Comparison of ENCODE assay signal across 22 cellular contexts in the genomic region with DNA sequence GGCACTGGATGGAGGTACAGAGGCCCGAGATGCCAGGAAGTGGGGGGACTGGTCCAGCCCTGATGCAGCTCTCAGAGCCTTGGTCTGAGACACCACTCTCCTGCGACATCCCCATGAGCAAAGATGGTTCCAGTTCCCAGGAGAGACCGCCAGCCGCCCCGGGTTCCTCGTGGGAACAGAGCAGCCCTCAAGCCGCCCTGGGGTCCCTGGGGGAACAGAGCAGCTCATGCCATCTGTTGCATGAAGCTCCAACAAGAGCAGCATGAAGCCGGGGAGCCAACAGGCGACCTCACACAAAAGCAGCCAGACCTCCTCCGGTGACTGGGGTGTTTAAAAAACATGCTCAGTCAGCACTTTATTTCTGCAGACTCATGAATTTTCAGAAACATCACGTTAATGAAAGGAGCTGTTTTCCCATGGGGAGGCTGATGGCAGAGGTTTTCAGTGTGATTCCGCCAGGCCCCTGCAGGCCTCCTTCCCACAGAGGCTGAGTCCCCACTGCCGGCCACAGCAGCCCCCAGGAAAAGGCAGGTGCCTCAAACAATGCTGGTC. TPM values are rescaled to one million over a fixed set of nuclear protein-coding genes. Genes with fewer than 3 reads are reported as not detected.
A peak's percentile ranks its signal among the peaks of the same experiment; 100 is the strongest.
DNase-seq lines count a peak whose midpoint lies in the region; ATAC-seq, FAIRE-seq and TF ChIP-seq lines count a peak whose summit lies in the region.
"Had no signal": no experiment of that assay in that cellular context is flagged by ENCODE, and none has a peak within 500 bp of the region (broad histone marks: within the 10 kb centered on the region; RNA-seq: fewer than 3 reads in every experiment).

No MANE protein-coding gene starts in this region.

- CTCF ChIA-PET in HepG2 (lab: Yijun Ruan, JAX; ENCODE audit: low intra/inter-chr PET ratio, low total read pairs): no interaction called here

- no peak for TF ChIP-seq CTCF in HepG2 (CRISPR knock-in tag; IDR thresholded peaks at IDR 0.05)
- TF ChIP-seq CTCF in right lobe of liver (IDR thresholded peaks at IDR 0.05): no peak

- TF ChIP-seq EP300 in HepG2 (IDR thresholded peaks at IDR 0.05; ENCODE audit: low read depth in 2 of 2, low read length in 2 of 2): no peak
- TF ChIP-seq EP300 in HepG2 (CRISPR knock-in tag; IDR thresholded peaks at IDR 0.05; ENCODE audit: borderline replicate concordance): no peak

- 33% methylated on average over 3 of the region's 13 CpGs for WGBS in HepG2 (ENCODE audit: low lambda C conversion rate)
- WGBS in right lobe of liver (ENCODE audit: insufficient coverage, low coverage, low lambda C conversion rate, missing lambda C conversion rate): no CpG with 5 or more reads among the region's 13 CpGs

- no peak overlapping the region for H3K4me3 ChIP-seq in HepG2 (replicated peaks in 1 of 3; ENCODE audit: insufficient read depth in 1 of 3, low read depth in 2 of 3, low read length in 3 of 3)
- no peak overlapping the region for H3K4me3 ChIP-seq in right lobe of liver
- H3K4me3 ChIP-seq: HAP-1, Peyer's patch had no signal

- H3K27ac ChIP-seq in HepG2 (ENCODE audit: extremely low read length, insufficient read depth, low read length): no peak overlapping the region
- H3K27ac ChIP-seq in right lobe of liver: no peak overlapping the region
- H3K27ac ChIP-seq: Peyer's patch had no signal

- no peaks in the 10 kb centered on the region for H3K36me3 ChIP-seq in HepG2 (replicated peaks in 1 of 2; ENCODE audit: control insufficient read depth in 1 of 2, insufficient read depth in 2 of 2, low read length in 2 of 2)
- H3K36me3 ChIP-seq in right lobe of liver: no peaks in the 10 kb centered on the region
- H3K36me3 ChIP-seq: HAP-1, Peyer's patch had no signal

- no peaks in the 10 kb centered on the region; the same call in 1 of the 2 replicates for H4K20me1 ChIP-seq in HepG2 (ENCODE audit: insufficient read depth, low read length)

- no peaks in the 10 kb centered on the region for H3K4me1 ChIP-seq in HepG2 (ENCODE audit: insufficient read depth, low read length)
- H3K4me1 ChIP-seq in right lobe of liver: no peaks in the 10 kb centered on the region
- H3K4me1 ChIP-seq: HAP-1, Peyer's patch had no signal

- in situ Hi-C loops in HepG2 (cut with HindIII; ENCODE audit: extremely low pct_ligation_motif_present, low pct_unique_long_range_greater_than_20kb): no loop called here

- peaks cover 18 to 76% of the 10 kb centered on the region in 2 experiments for H3K27me3 ChIP-seq in HepG2 (ENCODE audit: control insufficient read depth in 1 of 2, insufficient read depth in 2 of 2, low read length in 2 of 2)
- no peaks in the 10 kb centered on the region for H3K27me3 ChIP-seq in right lobe of liver
- H3K27me3 ChIP-seq: Peyer's patch had no signal

- no peak overlapping the region for H3K4me2 ChIP-seq in HepG2 (ENCODE audit: low read depth, low read length)

- no peak for FAIRE-seq in HepG2 (lab: Jason Lieb, UNC)
- FAIRE-seq: A204.1, D721Med had no signal

- TF ChIP-seq POLR2A in HepG2 (IDR thresholded peaks at IDR 0.05; ENCODE audit: insufficient read depth in 1 of 2, low read depth in 2 of 2, low read length in 2 of 2) (no peak), right lobe of liver (IDR thresholded peaks at IDR 0.05) (no peak)

- TF ChIP-seq RAD21 in HepG2 (CRISPR knock-in tag; IDR thresholded peaks at IDR 0.05): no peak

- DNase-seq in HepG2 (ENCODE audit: low spot score) (no peak), right lobe of liver (no peak), NCI-H1436 (lab: John Stamatoyannopoulos, UW) (peak; percentile 72), RPMI8226 (peak; percentile 55), SHP77 treated with DMSO at 0.1 percent for 48 hours (lab: John Stamatoyannopoulos, UW) (no peak), OCI-M2 (lab: John Stamatoyannopoulos, UW; ENCODE audit: unreplicated experiment) (no peak)
- no peak for DNase-seq in stimulated activated CD4-positive, alpha-beta T cell treated with anti-CD3 and anti-CD28 coated beads, Interleukin-15, amount 100 ng/mL, for 24 hours
- DNase-seq: C1 segment of cervical spinal cord; CD8-positive, alpha-beta memory T cell; DND-41; KBM-7; NCI-H1105 treated with DMSO at 0.1 percent for 48 hours; NCI-H1930; Peyer's patch; SHP77; T-helper 1 cell; T-helper 9 cell had no signal

- H3K9ac ChIP-seq in HepG2 (ENCODE audit: insufficient read depth, low read depth, low read length): no peak overlapping the region

- H2AFZ ChIP-seq in HepG2 (ENCODE audit: low read length): no peak overlapping the region

- intact Hi-C loops in HepG2 (cut with micrococcal nuclease; ENCODE audit: unreplicated experiment): no loop called here
- intact Hi-C loops in right lobe of liver (cut with DNase I): no loop called here

- ATAC-seq in HepG2: no peak
- no peak for ATAC-seq in right lobe of liver

- no peaks in the 10 kb centered on the region for H3K79me2 ChIP-seq in HepG2 (ENCODE audit: insufficient read depth, low read length)

- POLR2A ChIA-PET in HepG2 (lab: Yijun Ruan, JAX): no interaction called here

- no TSS peak for BruUV-seq in HepG2 (replicated peaks; lab: Mats Ljungman, UMichigan)

- H3K9me3 ChIP-seq in HepG2 (ENCODE audit: low read length): no peaks in the 10 kb centered on the region
- no peaks in the 10 kb centered on the region for H3K9me3 ChIP-seq in right lobe of liver

TF ChIP-seq in HepG2, 621 proteins besides CTCF, POLR2A, EP300 and RAD21:
- TF ChIP-seq ZNF496 (CRISPR knock-in tag; IDR thresholded peaks at IDR 0.05; ENCODE audit: insufficient replicate concordance): no peak
- TF ChIP-seq ZBTB38 (CRISPR knock-in tag; IDR thresholded peaks at IDR 0.05): no peak
- 0 out of 2 replicates have a peak, but pooled peaks have one; percentile 20 for TF ChIP-seq MAFG (CRISPR knock-in tag; IDR thresholded peaks at IDR 0.05)
- peak; percentile 99 for TF ChIP-seq MAFK (conservative IDR thresholded peaks at IDR 0.05 in 1 of 2, IDR thresholded peaks at IDR 0.05 in 1 of 2; ENCODE audit: low read length in 2 of 2)
- peak; percentile 26; the same call in 1 of the 2 replicates for TF ChIP-seq RFX5 (IDR thresholded peaks at IDR 0.05; ENCODE audit: low read depth, low read length)
- TF ChIP-seq MAFF (IDR thresholded peaks at IDR 0.05; ENCODE audit: low read depth, low read length): peak; percentile 99
- TF ChIP-seq ZNF484 (CRISPR knock-in tag; IDR thresholded peaks at IDR 0.05; ENCODE audit: borderline replicate concordance, low read depth): no peak
- TF ChIP-seq NR1H2 (CRISPR knock-in tag; IDR thresholded peaks at IDR 0.05; ENCODE audit: borderline replicate concordance, low read depth): no peak
- no peak for TF ChIP-seq POLR2AphosphoS5 (IDR thresholded peaks at IDR 0.05; ENCODE audit: low read depth, low read length)

RNA-seq across cellular contexts. Expression of a gene that starts 6.2 kb away (rescaled TPM):
- total RNA-seq in HepG2 (2016; rRNA removed; fragmentation: Illumina TruSeq; extraction: Trizol): not detected in 2 replicates
- total RNA-seq in HepG2 (2016; cell fraction: cytosol; rRNA removed; fragmentation: Illumina TruSeq; extraction: Trizol; ENCODE audit: low read depth): not detected in 2 replicates
- not detected in 2 replicates for total RNA-seq in HepG2 (2016; cell fraction: insoluble cytoplasmic fraction; rRNA removed; fragmentation: Illumina TruSeq; extraction: Trizol)
- total RNA-seq in HepG2 (2016; cell fraction: membrane; rRNA removed; fragmentation: Illumina TruSeq; extraction: Trizol): not detected in 2 replicates
- total RNA-seq in HepG2 (2016; cell fraction: nucleus; rRNA removed; fragmentation: Illumina TruSeq; extraction: Trizol): not detected in 2 replicates
- not detected in 2 replicates for polyA plus RNA-seq in HepG2 (2011; rRNA removed)
- polyA plus RNA-seq in HepG2 (2011; cell fraction: cytosol; rRNA removed): not detected in 2 replicates
- not detected in 2 replicates for polyA plus RNA-seq in HepG2 (2011; cell fraction: nucleus; rRNA removed)
- not detected in 2 replicates for polyA plus RNA-seq in HepG2 (2012)
- polyA plus RNA-seq in HepG2 (2016; cell fraction: cytosol; fragmentation: Illumina TruSeq; extraction: Trizol; ENCODE audit: low read depth): not detected in 2 replicates
- polyA plus RNA-seq in HepG2 (2016; cell fraction: insoluble cytoplasmic fraction; fragmentation: Illumina TruSeq; extraction: Trizol; ENCODE audit: low read depth): not detected in 2 replicates
- polyA plus RNA-seq in HepG2 (2016; cell fraction: membrane; fragmentation: Illumina TruSeq; extraction: Trizol; ENCODE audit: low read depth): not detected in 2 replicates
- polyA plus RNA-seq in HepG2 (2016; cell fraction: nucleus; fragmentation: Illumina TruSeq; extraction: Trizol; ENCODE audit: insufficient read depth, low read depth): not detected in 2 replicates
- polyA minus RNA-seq in HepG2 (2011; rRNA and poly(A)+ RNA removed; ENCODE audit: low replicate concordance): not detected in 2 replicates
- not detected in 2 replicates for polyA minus RNA-seq in HepG2 (2011; cell fraction: cytosol; rRNA and poly(A)+ RNA removed)
- not detected in 2 replicates for polyA minus RNA-seq in HepG2 (2011; cell fraction: nucleus; rRNA and poly(A)+ RNA removed)
- not detected for total RNA-seq in right lobe of liver
- total RNA-seq: CD8-positive, alpha-beta memory T cell; G401; NCI-H460 had no signal
- polyA plus RNA-seq: CD8-positive, alpha-beta memory T cell had no signal

RNA-seq across cellular contexts. Expression of a gene that starts 30.0 kb away (rescaled TPM):
- total RNA-seq in HepG2 (2016; rRNA removed; fragmentation: Illumina TruSeq; extraction: Trizol): 0.02 TPM in 1 of 2 replicates, not detected in the other
- not detected in 2 replicates for total RNA-seq in HepG2 (2016; cell fraction: cytosol; rRNA removed; fragmentation: Illumina TruSeq; extraction: Trizol; ENCODE audit: low read depth)
- total RNA-seq in HepG2 (2016; cell fraction: insoluble cytoplasmic fraction; rRNA removed; fragmentation: Illumina TruSeq; extraction: Trizol): 0.06 TPM in 1 of 2 replicates, not detected in the other
- not detected in 2 replicates for total RNA-seq in HepG2 (2016; cell fraction: membrane; rRNA removed; fragmentation: Illumina TruSeq; extraction: Trizol)
- not detected in 2 replicates for total RNA-seq in HepG2 (2016; cell fraction: nucleus; rRNA removed; fragmentation: Illumina TruSeq; extraction: Trizol)
- 0.01 TPM in 1 of 2 replicates, not detected in the other for polyA plus RNA-seq in HepG2 (2011; rRNA removed)
- 0.01 TPM in 1 of 2 replicates, not detected in the other for polyA plus RNA-seq in HepG2 (2011; cell fraction: cytosol; rRNA removed)
- 0.06 and 0.07 TPM in 2 replicates for polyA plus RNA-seq in HepG2 (2011; cell fraction: nucleus; rRNA removed)
- not detected in 2 replicates for polyA plus RNA-seq in HepG2 (2012)
- polyA plus RNA-seq in HepG2 (2016; cell fraction: cytosol; fragmentation: Illumina TruSeq; extraction: Trizol; ENCODE audit: low read depth): not detected in 2 replicates
- not detected in 2 replicates for polyA plus RNA-seq in HepG2 (2016; cell fraction: insoluble cytoplasmic fraction; fragmentation: Illumina TruSeq; extraction: Trizol; ENCODE audit: low read depth)
- not detected in 2 replicates for polyA plus RNA-seq in HepG2 (2016; cell fraction: membrane; fragmentation: Illumina TruSeq; extraction: Trizol; ENCODE audit: low read depth)
- 0.08 TPM in 1 of 2 replicates, not detected in the other for polyA plus RNA-seq in HepG2 (2016; cell fraction: nucleus; fragmentation: Illumina TruSeq; extraction: Trizol; ENCODE audit: insufficient read depth, low read depth)
- polyA minus RNA-seq in HepG2 (2011; rRNA and poly(A)+ RNA removed; ENCODE audit: low replicate concordance): 0.02 and 0.12 TPM in 2 replicates
- polyA minus RNA-seq in HepG2 (2011; cell fraction: cytosol; rRNA and poly(A)+ RNA removed): 0.09 TPM in 1 of 2 replicates, not detected in the other
- polyA minus RNA-seq in HepG2 (2011; cell fraction: nucleus; rRNA and poly(A)+ RNA removed): not detected in 2 replicates
- under 1 TPM; 0.12 to 0.93 (median 0.41) TPM for total RNA-seq in right lobe of liver
- total RNA-seq: CD8-positive, alpha-beta memory T cell; NCI-H460 had no signal
- polyA plus RNA-seq: CD8-positive, alpha-beta memory T cell had no signal

Comparison
In these comparisons a context has a peak if more than half of its experiments do, and no peak if none do; other contexts are left out.
1. DNase-seq: peak in NCI-H1436 (single experiment) and RPMI8226 (single experiment); none in HepG2 (single experiment), right lobe of liver (0 of 3), SHP77 treated with DMSO at 0.1 percent for 48 hours (single experiment), OCI-M2 (single experiment) and stimulated activated CD4-positive, alpha-beta T cell treated with anti-CD3 and anti-CD28 coated beads, Interleukin-15, amount 100 ng/mL, for 24 hours (single experiment).